Comparison of ENCODE assay signal across 8 cellular contexts in genomic region chr3:184540777-184541681, GRCh38. TPM values are rescaled to one million over a fixed set of nuclear protein-coding genes. Genes with fewer than 3 reads are reported as not detected.
DNase-seq lines count a peak whose midpoint lies in the region; ATAC-seq and TF ChIP-seq lines count a peak whose summit lies in the region.

No MANE protein-coding gene starts in this region.

- H3K36me3 Mint-ChIP-seq in activated naive CD4-positive, alpha-beta T cell treated with anti-CD3 and anti-CD28 coated beads for 36 hours (ENCODE audit: low read depth): no peaks in the 10 kb centered on the region

- no peaks in the 10 kb centered on the region for H3K9me3 Mint-ChIP-seq in activated naive CD4-positive, alpha-beta T cell treated with anti-CD3 and anti-CD28 coated beads for 36 hours

- no peak overlapping the region for H3K27ac ChIP-seq in right cardiac atrium (ENCODE audit: low read length)

- H3K27me3 ChIP-seq in right cardiac atrium (ENCODE audit: control insufficient read depth, insufficient read depth): no peaks in the 10 kb centered on the region

- H3K4me3 Mint-ChIP-seq in activated naive CD4-positive, alpha-beta T cell treated with anti-CD3 and anti-CD28 coated beads for 36 hours: no peak overlapping the region

- WGBS in right cardiac atrium: 47% methylated on average over 14 of the region's 14 CpGs

- ATAC-seq in right cardiac atrium (peak in 1 of 2 donors; percentile 28), HG03457 (IDR thresholded peaks at IDR 0.05; ENCODE audit: unreplicated experiment) (no peak), GM19328 (IDR thresholded peaks at IDR 0.05; ENCODE audit: unreplicated experiment) (no peak)

- DNase-seq in DMS153 (lab: John Stamatoyannopoulos, UW): peak; percentile 78
- peak; percentile 80 for DNase-seq in LNCaP clone FGC (ENCODE audit: low read depth)
- DNase-seq in SK-MEL-5 (ENCODE audit: low read depth, low spot score): peak; percentile 67
- peak; percentile 90 for DNase-seq in activated naive CD4-positive, alpha-beta T cell treated with anti-CD3 and anti-CD28 coated beads for 36 hours
- DNase-seq in right cardiac atrium: peak; percentile 48 to 80 (median 73)
- DNase-seq in stimulated activated CD4-positive, alpha-beta T cell treated with anti-CD3 and anti-CD28 coated beads, Interleukin-15, amount 100 ng/mL, for 24 hours: peak; percentile 87

- in situ Hi-C loops in SK-MEL-5 (cut with HindIII; ENCODE audit: low pct_unique_long_range_greater_than_20kb, low sequenced_read_pairs): loop anchor here (25.0 kb wide), 1 partner anchor 179 kb away; the partner anchor contains the start of genes CLCN2 and POLR2H

- no peaks in the 10 kb centered on the region for H3K4me1 ChIP-seq in right cardiac atrium (ENCODE audit: control insufficient read depth, insufficient read depth, low read length)

- H3K27ac Mint-ChIP-seq in activated naive CD4-positive, alpha-beta T cell treated with anti-CD3 and anti-CD28 coated beads for 36 hours: no peak overlapping the region

- intact Hi-C loops in activated naive CD4-positive, alpha-beta T cell treated with anti-CD3 and anti-CD28 coated beads for 36 hours (cut with micrococcal nuclease): loop anchor here (1.0 to 10.0 kb wide), 5 partner anchors 15 to 316 kb away; partner anchors contain the start of gene VWA5B2
- intact Hi-C loops in right cardiac atrium (cut with DNase I): loop anchor here (5.0 to 10.0 kb wide), 3 partner anchors 126 to 169 kb away; partner anchors contain the start of gene THPO (in 1 of the 4)

- peak; percentile 97 for TF ChIP-seq CTCF in LNCaP clone FGC (IDR thresholded peaks at IDR 0.05; ENCODE audit: control insufficient read depth, extremely low read depth, insufficient read depth)

- peaks cover 8% of the 10 kb centered on the region for H3K4me1 Mint-ChIP-seq in activated naive CD4-positive, alpha-beta T cell treated with anti-CD3 and anti-CD28 coated beads for 36 hours (ENCODE audit: low read depth)

- H3K4me3 ChIP-seq in LNCaP clone FGC (ENCODE audit: low read depth, low read length): no peak overlapping the region
- no peak overlapping the region for H3K4me3 ChIP-seq in right cardiac atrium (ENCODE audit: low read length)

- H3K27me3 Mint-ChIP-seq in activated naive CD4-positive, alpha-beta T cell treated with anti-CD3 and anti-CD28 coated beads for 36 hours (ENCODE audit: low read depth): no peaks in the 10 kb centered on the region

- H3K9me3 ChIP-seq in right cardiac atrium (ENCODE audit: control insufficient read depth, low read length): no peaks in the 10 kb centered on the region

- CTCF ChIA-PET in activated naive CD4-positive, alpha-beta T cell treated with anti-CD3 and anti-CD28 coated beads for 36 hours (lab: Charles Lee): interaction anchor here (0.6 to 7.7 kb wide), 34 partner anchors 9 to 314 kb away, joined by 3 to 81 read pairs (median 4); no protein-coding TSS in a partner anchor

RNA-seq across cellular contexts. Expression of gene EPHB3, which starts 20.6 kb away (rescaled TPM):
- total RNA-seq in SK-MEL-5 (2014; rRNA removed; shearing (Covaris generic)): 0.37 and 0.67 TPM in 2 replicates
- polyA plus RNA-seq in SK-MEL-5 (2015; cell fraction: cytosol; rRNA removed): 1.8 and 2.1 TPM in 2 replicates
- polyA plus RNA-seq in SK-MEL-5 (2015; cell fraction: nucleus; rRNA removed): 3.2 TPM in 2 replicates
- total RNA-seq in activated naive CD4-positive, alpha-beta T cell treated with anti-CD3 and anti-CD28 coated beads for 36 hours: not detected
- 1 to 10 TPM; 1.3 to 3.4 (median 2.9) TPM for total RNA-seq in right cardiac atrium
- polyA plus RNA-seq in right cardiac atrium: 0.52 TPM
